In genomic region chr2:119575439-119575838, GRCh38 we compare ENCODE assay signal across 26 cellular contexts. TPM values are rescaled to one million over a fixed set of nuclear protein-coding genes. Genes with fewer than 3 reads are reported as not detected.
"Had no signal": no experiment of that assay in that cellular context is flagged by ENCODE, and none has a peak within 500 bp of the region (broad histone marks: within the 10 kb centered on the region; RNA-seq: fewer than 3 reads in every experiment).

No MANE protein-coding gene starts in this region.

- H3K9ac ChIP-seq: SK-N-SH had no signal

- H3K27ac ChIP-seq: ascending aorta, body of pancreas had no signal

- H3K9me3 ChIP-seq: ascending aorta, body of pancreas, SK-N-SH had no signal

- H3K4me3 Mint-ChIP-seq: activated CD8-positive, alpha-beta T cell treated with anti-CD3 and anti-CD28 coated beads for 36 hours had no signal

- H3K4me1 ChIP-seq: ascending aorta had no signal

- H3K36me3 ChIP-seq: ascending aorta had no signal

- H3K4me3 ChIP-seq: ascending aorta, body of pancreas, K562 had no signal

- H3K4me2 ChIP-seq: SK-N-SH had no signal

- H3K27me3 ChIP-seq: ascending aorta, body of pancreas had no signal

- H3K27ac Mint-ChIP-seq: activated CD8-positive, alpha-beta T cell treated with anti-CD3 and anti-CD28 coated beads for 36 hours had no signal

- DNase-seq: activated CD4-positive, alpha-beta T cell treated with anti-CD3 and anti-CD28 coated beads for 4 hours; activated CD8-positive, alpha-beta memory T cell treated with anti-CD3 and anti-CD28 coated beads, Interleukin-2, amount 50 U/mL, for 4 hours; activated CD8-positive, alpha-beta T cell treated with anti-CD3 and anti-CD28 coated beads for 36 hours; activated naive CD4-positive, alpha-beta T cell treated with anti-CD3 and anti-CD28 coated beads, Interleukin-2, amount 50 U/mL, for 16 hours; amniotic stem cell; body of pancreas; central memory CD4-positive, alpha-beta T cell; Kasumi-1; NCI-H1048; NCI-H146; NCI-H187 treated with DMSO at 0.1 percent for 48 hours; NCI-H2171; NCI-H2227 treated with DMSO at 0.1 percent for 48 hours; NCI-H446 treated with DMSO at 0.1 percent for 48 hours; NCI-H526; NCI-H774; PC-3; SHP77 treated with DMSO at 0.1 percent for 48 hours; SK-N-SH; T-helper 1 cell had no signal

- ATAC-seq: activated CD4-positive, CD25-positive, alpha-beta regulatory T cell treated with anti-CD3 and anti-CD28 coated beads, Interleukin-2, amount 50 U/mL, for 24 hours; activated CD8-positive, alpha-beta T cell treated with anti-CD3 and anti-CD28 coated beads for 36 hours; body of pancreas; K562; PC-3 had no signal

RNA-seq across cellular contexts. Expression of gene CFAP221, which starts 31.2 kb away (rescaled TPM):
- total RNA-seq: activated CD8-positive, alpha-beta T cell treated with anti-CD3 and anti-CD28 coated beads for 36 hours; ascending aorta; PC-3; T-helper 2 cell treated with Interferon-gamma antibody and Interleukin-4, amounts not matched to agents 100 ng/mL and 5 ng/mL, for 36 hours had no signal

RNA-seq across cellular contexts. Expression of gene SCTR, which starts 51.2 kb away (rescaled TPM):
- total RNA-seq: activated CD8-positive, alpha-beta T cell treated with anti-CD3 and anti-CD28 coated beads for 36 hours; ascending aorta; bronchial epithelial cell; chondrocyte; K562; PC-3; T-helper 2 cell treated with Interferon-gamma antibody and Interleukin-4, amounts not matched to agents 100 ng/mL and 5 ng/mL, for 36 hours had no signal
